10 cellular contexts compared by ENCODE assay signal in genomic region chr17:7029659-7030058, GRCh38. TPM values are rescaled to one million over a fixed set of nuclear protein-coding genes. Genes with fewer than 3 reads are reported as not detected.
DNase-seq lines count a peak whose midpoint lies in the region; ATAC-seq and TF ChIP-seq lines count a peak whose summit lies in the region.
"Had no signal": no experiment of that assay in that cellular context is flagged by ENCODE, and none has a peak within 500 bp of the region (broad histone marks: within the 10 kb centered on the region; RNA-seq: fewer than 3 reads in every experiment).

No MANE protein-coding gene starts in this region.

- no peaks in the 10 kb centered on the region for H3K9me3 Mint-ChIP-seq in Caco-2 (ENCODE audit: unreplicated experiment)

- no peak overlapping the region for H3K4me3 ChIP-seq in Caco-2 (ENCODE audit: low read depth, low read length)

- peak; percentile 22 for ATAC-seq in esophagus mucosa

- no peak overlapping the region for H3K27ac Mint-ChIP-seq in Caco-2 (ENCODE audit: unreplicated experiment)

- no peaks in the 10 kb centered on the region for H3K9me3 ChIP-seq in Caco-2

- H3K36me3 ChIP-seq in Caco-2 (ENCODE audit: control insufficient read depth, insufficient read depth, low read length): no peaks in the 10 kb centered on the region

- POLR2A ChIA-PET in RWPE1 (lab: Yijun Ruan, JAX; ENCODE audit: low non-redundant PET): no interaction called here
- POLR2A ChIA-PET in Caco-2 (lab: Charles Lee): no interaction called here

- peak; percentile 45 to 53 for DNase-seq in activated CD4-positive, alpha-beta T cell treated with anti-CD3 and anti-CD28 coated beads, Interleukin-2, amount 50 U/mL, for 4 hours
- DNase-seq in stimulated activated CD4-positive, alpha-beta T cell treated with anti-CD3 and anti-CD28 coated beads, Interleukin-4, amount 100 ng/mL, for 24 hours: peak; percentile 56
- DNase-seq in GM03348 (ENCODE audit: low spot score): no peak
- no peak for DNase-seq in cortex of kidney (lab: John Stamatoyannopoulos, UW)
- DNase-seq in RWPE1 (ENCODE audit: low spot score): no peak
- no peak for DNase-seq in Caco-2
- DNase-seq: glutamatergic neuron had no signal

- no peaks in the 10 kb centered on the region for H3K27me3 Mint-ChIP-seq in Caco-2 (ENCODE audit: insufficient read depth, unreplicated experiment)

- no peak overlapping the region for H3K27ac ChIP-seq in RWPE1

- H3K4me3 Mint-ChIP-seq in Caco-2 (ENCODE audit: unreplicated experiment): no peak overlapping the region

- CTCF ChIA-PET in RWPE1 (lab: Yijun Ruan, JAX): no interaction called here
- CTCF ChIA-PET in Caco-2 (lab: Charles Lee): no interaction called here

- peaks cover 7% of the 10 kb centered on the region for H3K4me1 Mint-ChIP-seq in Caco-2 (ENCODE audit: low read depth, unreplicated experiment)

- no TSS peak for BruUV-seq in Caco-2 (replicated peaks; lab: Mats Ljungman, UMichigan)

- intact Hi-C loops in Caco-2 (cut with micrococcal nuclease; ENCODE audit: unreplicated experiment): no loop called here

- no peaks in the 10 kb centered on the region for H3K27me3 ChIP-seq in Caco-2 (replicated peaks; ENCODE audit: control insufficient read depth, insufficient read depth, low read length)

- peak; percentile 34 for TF ChIP-seq POLR2A in GM19193 (IDR thresholded peaks at IDR 0.05; ENCODE audit: extremely low read depth, insufficient read depth, insufficient read length)

- no peaks in the 10 kb centered on the region for H3K4me1 ChIP-seq in Caco-2

- no peaks in the 10 kb centered on the region for H3K36me3 Mint-ChIP-seq in Caco-2 (ENCODE audit: insufficient read depth, unreplicated experiment)

- no peak for TF ChIP-seq CTCF in RWPE1 (conservative IDR thresholded peaks at IDR 0.05; ENCODE audit: low read depth)
- no peak for TF ChIP-seq CTCF in Caco-2 (IDR thresholded peaks at IDR 0.05; ENCODE audit: insufficient read depth in 1 of 2, low read depth in 1 of 2, low read length in 1 of 2, severe bottlenecking in 1 of 2, unreplicated experiment in 1 of 2)

RNA-seq across cellular contexts. Expression of gene SLC16A13, which starts 6.2 kb away (rescaled TPM):
- total RNA-seq in esophagus mucosa: 11.8 TPM
- total RNA-seq in Caco-2 (2022): 7.1 and 8.7 TPM in 2 replicates

RNA-seq across cellular contexts. Expression of gene BCL6B, which starts 6.8 kb away (rescaled TPM):
- total RNA-seq in esophagus mucosa (3.7 TPM), Caco-2 (2022) (not detected in 2 replicates)

RNA-seq across cellular contexts. Expression of gene SLC16A11, which starts 14.2 kb away (rescaled TPM):
- total RNA-seq in esophagus mucosa (0.60 TPM), Caco-2 (2022) (0.35 and 0.43 TPM in 2 replicates)

RNA-seq across cellular contexts. Expression of gene RNASEK, which starts 17.2 kb away (rescaled TPM):
- total RNA-seq in esophagus mucosa (126 TPM), Caco-2 (2022) (61.9 and 63.0 TPM in 2 replicates)

RNA-seq across cellular contexts. Expression of gene ALOX12, which starts 33.8 kb away (rescaled TPM):
- total RNA-seq in esophagus mucosa: 16.9 TPM
- total RNA-seq in Caco-2 (2022): not detected in 2 replicates
- total RNA-seq: T-helper 1 cell treated with Interleukin-12 subunit alpha and Interleukin-12 subunit beta and Interleukin-4 antibody, amounts not matched to agents 30 ng/mL and 1 ng/mL, for 36 hours had no signal

Comparison
In these comparisons a context has a peak if more than half of its experiments do, and no peak if none do; other contexts are left out.
1. DNase-seq: peak in activated CD4-positive, alpha-beta T cell treated with anti-CD3 and anti-CD28 coated beads, Interleukin-2, amount 50 U/mL, for 4 hours (2 of 2) and stimulated activated CD4-positive, alpha-beta T cell treated with anti-CD3 and anti-CD28 coated beads, Interleukin-4, amount 100 ng/mL, for 24 hours (single experiment); none in GM03348 (single experiment), cortex of kidney (single experiment), RWPE1 (single experiment) and Caco-2 (0 of 2).